In the genomic region with DNA sequence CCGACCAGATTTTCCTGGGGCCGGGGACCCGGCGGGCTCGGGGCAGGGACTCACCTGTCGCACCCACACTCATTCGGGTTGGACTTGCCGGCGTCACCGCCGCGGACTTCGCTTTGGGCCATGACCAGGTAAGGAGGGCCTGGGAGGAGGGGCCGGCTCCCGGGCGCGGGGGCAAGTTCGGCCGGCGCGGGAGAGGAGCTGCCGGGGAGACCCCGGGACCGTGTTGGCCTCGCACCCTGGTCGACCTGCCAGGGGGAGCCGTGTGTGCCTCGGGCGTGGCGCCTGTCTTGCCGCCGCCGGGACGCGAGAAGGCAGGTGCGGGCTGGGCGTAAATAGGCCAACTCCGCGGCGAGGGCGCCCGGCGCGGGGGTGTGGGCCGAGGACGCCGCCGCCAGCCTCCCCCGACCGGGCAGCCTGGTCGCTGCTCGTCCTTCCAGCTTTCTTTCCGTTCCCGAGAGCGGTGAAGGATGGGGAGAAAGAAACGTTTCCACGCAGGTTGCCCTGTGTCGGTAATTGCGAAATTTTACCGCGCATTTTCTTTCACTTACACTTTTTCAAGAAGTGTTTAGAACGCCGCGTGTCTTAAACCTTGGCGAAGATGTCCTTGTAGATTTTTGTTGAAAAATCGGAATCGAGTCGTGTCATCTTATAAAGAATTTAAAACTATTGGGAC, we compare ENCODE assay signal across 8 cellular contexts. TPM values are rescaled to one million over a fixed set of nuclear protein-coding genes. Genes with fewer than 3 reads are reported as not detected.
DNase-seq lines count a peak whose midpoint lies in the region; ATAC-seq and TF ChIP-seq lines count a peak whose summit lies in the region.

No MANE protein-coding gene starts in this region.

- peak; percentile 2 for ATAC-seq in HG03025 (IDR thresholded peaks at IDR 0.05; ENCODE audit: low FRiP score, unreplicated experiment)
- peak; percentile 0 for ATAC-seq in stimulated activated memory B cell treated with anti-CD40 and anti-IgM and Interleukin-4, amounts not matched to agents 10 μg/mL and 1 μg/mL and 100 μg/mL, for 72 hours
- no peak for ATAC-seq in GM19395 (IDR thresholded peaks at IDR 0.05; ENCODE audit: unreplicated experiment)
- ATAC-seq in GM18517 (IDR thresholded peaks at IDR 0.05; ENCODE audit: unreplicated experiment), result no peak

- no peak for TF ChIP-seq CTCF in DOHH2 (IDR thresholded peaks at IDR 0.05; ENCODE audit: low read depth, low read length, poor library complexity, severe bottlenecking)
- no peak for TF ChIP-seq CTCF in VCaP (conservative IDR thresholded peaks at IDR 0.05)
- no peak for TF ChIP-seq CTCF in lower leg skin (IDR thresholded peaks at IDR 0.05)

- H3F3A ChIP-seq in DOHH2 (ENCODE audit: control insufficient read depth, insufficient read depth), result peaks cover 10% of the 10 kb centered on the region; the same call in 1 of the 2 replicates

- H3K4me1 Mint-ChIP-seq in stimulated activated memory B cell treated with anti-CD40 and anti-IgM and Interleukin-4, amounts not matched to agents 10 μg/mL and 1 μg/mL and 100 μg/mL, for 72 hours, result peaks cover 42% of the 10 kb centered on the region

- peaks cover 63% of the 10 kb centered on the region for H3K36me3 ChIP-seq in DOHH2 (ENCODE audit: control insufficient read depth, low read length)

- peaks cover 72% of the 10 kb centered on the region for H3K79me2 ChIP-seq in DOHH2 (ENCODE audit: control insufficient read depth, low read length)

- H3K9me3 ChIP-seq in DOHH2 (ENCODE audit: control insufficient read depth, insufficient read depth, low read length), result no peaks in the 10 kb centered on the region

- peaks cover 15% of the 10 kb centered on the region for H3K36me3 Mint-ChIP-seq in stimulated activated memory B cell treated with anti-CD40 and anti-IgM and Interleukin-4, amounts not matched to agents 10 μg/mL and 1 μg/mL and 100 μg/mL, for 72 hours

- H3K4me1 ChIP-seq in DOHH2 (ENCODE audit: control insufficient read depth, low read length), result peaks cover 33% of the 10 kb centered on the region

- no peaks in the 10 kb centered on the region for H3K27me3 ChIP-seq in DOHH2 (ENCODE audit: control insufficient read depth, low read length)

- 0% methylated on average over 31 to 55 of the region's 68 CpGs for WGBS in lower leg skin, 2 donors

- peak overlapping the region; percentile 98 for H3K27ac Mint-ChIP-seq in stimulated activated memory B cell treated with anti-CD40 and anti-IgM and Interleukin-4, amounts not matched to agents 10 μg/mL and 1 μg/mL and 100 μg/mL, for 72 hours

- intact Hi-C loops in lower leg skin (cut with DNase I; ENCODE audit: low total_unique reads), result no loop called here

- DNase-seq in lower leg skin (ENCODE audit: low spot score in 2 of 2), result no peak

- no peak for TF ChIP-seq POLR2A in lower leg skin (IDR thresholded peaks at IDR 0.05)

- H3K27ac ChIP-seq in DOHH2 (ENCODE audit: low read depth, low read length), result peak overlapping the region; percentile 91
- H3K27ac ChIP-seq in VCaP, result peak overlapping the region; percentile 99
- peak overlapping the region; percentile 98 for H3K27ac ChIP-seq in cingulate gyrus (ENCODE audit: low read depth, low read length)

- peak overlapping the region; percentile 67 for H3K4me2 ChIP-seq in DOHH2 (ENCODE audit: low read length)

- H3K4me3 Mint-ChIP-seq in stimulated activated memory B cell treated with anti-CD40 and anti-IgM and Interleukin-4, amounts not matched to agents 10 μg/mL and 1 μg/mL and 100 μg/mL, for 72 hours, result peak overlapping the region; percentile 95

- H3K4me3 ChIP-seq in DOHH2 (ENCODE audit: low read length), result peak overlapping the region; percentile 78
- H3K4me3 ChIP-seq in lower leg skin (ENCODE audit: low read depth, poor library complexity, severe bottlenecking), result peak overlapping the region; percentile 93

- no peaks in the 10 kb centered on the region for H3K9me2 ChIP-seq in DOHH2 (replicated peaks; ENCODE audit: control insufficient read depth, low read length)

- peaks cover 3% of the 10 kb centered on the region for H3K9me3 Mint-ChIP-seq in stimulated activated memory B cell treated with anti-CD40 and anti-IgM and Interleukin-4, amounts not matched to agents 10 μg/mL and 1 μg/mL and 100 μg/mL, for 72 hours

- peaks cover 33% of the 10 kb centered on the region for H4K20me1 ChIP-seq in DOHH2 (ENCODE audit: control insufficient read depth, insufficient read depth, low read depth, low read length)

- no peaks in the 10 kb centered on the region for H3K27me3 Mint-ChIP-seq in stimulated activated memory B cell treated with anti-CD40 and anti-IgM and Interleukin-4, amounts not matched to agents 10 μg/mL and 1 μg/mL and 100 μg/mL, for 72 hours

RNA-seq across cellular contexts. Expression of a gene that starts 0.6 kb away (rescaled TPM):
- total RNA-seq in lower leg skin, result 10 to 100 TPM; 23.9 to 28.4 (median 25.8) TPM

Comparison
In these comparisons a context has a peak if more than half of its experiments do, and no peak if none do; other contexts are left out.
1. ATAC-seq: peak in HG03025 (single experiment) and stimulated activated memory B cell treated with anti-CD40 and anti-IgM and Interleukin-4, amounts not matched to agents 10 μg/mL and 1 μg/mL and 100 μg/mL, for 72 hours (single experiment); none in GM19395 (single experiment) and GM18517 (single experiment).
2. Peak in every context shown above with its lines, with median percentiles within 50 percentile points of each other: H3K27ac ChIP-seq.